ENCODE assay signal across 17 cellular contexts in genomic region chr1:185732941-185733340, GRCh38. TPM values are rescaled to one million over a fixed set of nuclear protein-coding genes. Genes with fewer than 3 reads are reported as not detected.
DNase-seq lines count a peak whose midpoint lies in the region; ATAC-seq, FAIRE-seq and TF ChIP-seq lines count a peak whose summit lies in the region.
"Had no signal": no experiment of that assay in that cellular context is flagged by ENCODE, and none has a peak within 500 bp of the region (broad histone marks: within the 10 kb centered on the region; RNA-seq: fewer than 3 reads in every experiment).

No MANE protein-coding gene starts in this region.

- TF ChIP-seq CTCF in endodermal cell (conservative IDR thresholded peaks at IDR 0.05) = no peak

- no peak for FAIRE-seq in HTR-8/SVneo (lab: Jason Lieb, UNC)
- FAIRE-seq: A204.1, GM18507, K562 had no signal

- intact Hi-C loops in Right ventricle myocardium inferior (cut with DNase I) = no loop called here
- intact Hi-C loops in left ventricle myocardium superior (cut with micrococcal nuclease) = no loop called here

- 84 to 100% methylated on average over 2 to 5 of the region's 5 CpGs for WGBS in endodermal cell (ENCODE audit: insufficient coverage in 1 of 2, insufficient read length in 1 of 2), 2 experiments
- no CpG with 5 or more reads among the region's 5 CpGs for WGBS in mesendoderm (ENCODE audit: extremely low coverage, insufficient coverage, low lambda C conversion rate)

- peaks cover 17% of the 10 kb centered on the region for H3K4me1 Mint-ChIP-seq in endodermal cell
- H3K4me1 Mint-ChIP-seq in T-helper 17 cell = peaks cover 15% of the 10 kb centered on the region

- no peak overlapping the region for H2BK5ac ChIP-seq in mesendoderm (ENCODE audit: low read length)

- peaks cover 14% of the 10 kb centered on the region for H3K27me3 ChIP-seq in endodermal cell (ENCODE audit: control insufficient read depth, insufficient read depth, low read length, poor library complexity, severe bottlenecking)
- no peaks in the 10 kb centered on the region for H3K27me3 ChIP-seq in mesendoderm (ENCODE audit: insufficient read depth, low read length, poor library complexity)
- H3K27me3 ChIP-seq: Peyer's patch had no signal

- peaks cover 31% of the 10 kb centered on the region for H3K27me3 Mint-ChIP-seq in endodermal cell (ENCODE audit: insufficient read depth)
- H3K27me3 Mint-ChIP-seq in T-helper 17 cell = peaks cover 37% of the 10 kb centered on the region

- H3K4me3 ChIP-seq in endodermal cell (ENCODE audit: low read length) (no peak overlapping the region), mesendoderm (ENCODE audit: low read length) (no peak overlapping the region)
- H3K4me3 ChIP-seq: K562 had no signal

- no peak overlapping the region for H2AK5ac ChIP-seq in mesendoderm (ENCODE audit: low read length)

- H3K36me3 ChIP-seq in endodermal cell (ENCODE audit: control insufficient read depth, insufficient read depth, low read length) (no peaks in the 10 kb centered on the region), mesendoderm (ENCODE audit: control insufficient read depth, insufficient read depth, low read length) (no peaks in the 10 kb centered on the region)
- H3K36me3 ChIP-seq: Peyer's patch had no signal

- ATAC-seq in Right ventricle myocardium inferior (no peak), left ventricle myocardium superior (no peak), T-helper 17 cell (no peak)

- H3K4me3 Mint-ChIP-seq in endodermal cell = peak overlapping the region; percentile 68
- H3K4me3 Mint-ChIP-seq in T-helper 17 cell = no peak overlapping the region

- H3K27ac ChIP-seq in endodermal cell (ENCODE audit: low read depth, low read length) (no peak overlapping the region), mesendoderm (ENCODE audit: low read depth, low read length) (no peak overlapping the region)

- no peak overlapping the region for H3K23ac ChIP-seq in mesendoderm (ENCODE audit: low read length)

- H3K4ac ChIP-seq in mesendoderm (ENCODE audit: low read depth, low read length) = no peak overlapping the region

- no peak overlapping the region for H2BK120ac ChIP-seq in mesendoderm (ENCODE audit: low read depth, low read length)

- no peaks in the 10 kb centered on the region for H3K9me3 Mint-ChIP-seq in endodermal cell

- DNase-seq in Right ventricle myocardium inferior (ENCODE audit: missing footprints) (peak; percentile 64), left ventricle myocardium superior (no peak), endodermal cell (no peak), mesendoderm (no peak), T-helper 17 cell (no peak), NCI-H1930 (lab: John Stamatoyannopoulos, UW) (no peak), HTR-8/SVneo (ENCODE audit: insufficient read length, low spot score) (no peak), inferior parietal cortex (ENCODE audit: extremely low spot score) (no peak)
- DNase-seq: AML-193, Caco-2, HCEC 1CT, NCI-H1694, NCI-H2171, Peyer's patch had no signal

- H3K56ac ChIP-seq in mesendoderm (ENCODE audit: low read length) = no peak overlapping the region

- H3K9me3 ChIP-seq in endodermal cell (ENCODE audit: control insufficient read depth, low read length) = peaks cover 12% of the 10 kb centered on the region
- H3K9me3 ChIP-seq in T-helper 17 cell (ENCODE audit: control insufficient read depth, low read length, poor library complexity, severe bottlenecking) = no peaks in the 10 kb centered on the region
- H3K9me3 ChIP-seq: Caco-2, Peyer's patch had no signal

- H3K36me3 Mint-ChIP-seq in endodermal cell (ENCODE audit: low read depth) (no peaks in the 10 kb centered on the region), T-helper 17 cell (ENCODE audit: low read depth) (peaks cover 5% of the 10 kb centered on the region)

- H3K79me1 ChIP-seq in mesendoderm (ENCODE audit: low read length) = no peaks in the 10 kb centered on the region

- H3K79me2 ChIP-seq in mesendoderm (ENCODE audit: control insufficient read depth, insufficient read depth, low read length) = no peaks in the 10 kb centered on the region

- H3K9ac ChIP-seq in endodermal cell (ENCODE audit: extremely low read depth, low read length, poor library complexity, severe bottlenecking) (no peak overlapping the region), mesendoderm (ENCODE audit: low read length) (no peak overlapping the region)

- H3K4me2 ChIP-seq in mesendoderm (ENCODE audit: low read length) = no peak overlapping the region

- H3K27ac Mint-ChIP-seq in endodermal cell (no peak overlapping the region), T-helper 17 cell (no peak overlapping the region)

- no peak overlapping the region for H4K5ac ChIP-seq in mesendoderm (ENCODE audit: low read length)

- H2BK15ac ChIP-seq in mesendoderm (replicated peaks; ENCODE audit: low read depth) = peak overlapping the region; percentile 65

- H3K4me1 ChIP-seq in endodermal cell (ENCODE audit: control insufficient read depth, insufficient read depth, low read length) = no peaks in the 10 kb centered on the region
- no peaks in the 10 kb centered on the region for H3K4me1 ChIP-seq in mesendoderm (ENCODE audit: control insufficient read depth, low read depth, low read length)
- H3K4me1 ChIP-seq: Caco-2 had no signal

- H4K8ac ChIP-seq in mesendoderm (ENCODE audit: low read depth, low read length) = no peak overlapping the region

- H3K18ac ChIP-seq in mesendoderm (ENCODE audit: low read length) = no peak overlapping the region

RNA-seq across cellular contexts. Expression of gene HMCN1, which starts 1.2 kb away (rescaled TPM):
- total RNA-seq in Right ventricle myocardium inferior = 7.6 TPM
- total RNA-seq in left ventricle myocardium superior = 3.8 TPM
- 1 to 10 TPM; 6.5 to 7.4 TPM for total RNA-seq in endodermal cell
- 10.6 TPM for polyA plus RNA-seq in endodermal cell (2013, experiment 1 of 2)
- polyA plus RNA-seq in endodermal cell (2013, experiment 2 of 2) = 7.2 TPM
- polyA plus RNA-seq in mesendoderm (2013, experiment 1 of 2) = 2.4 TPM
- polyA plus RNA-seq in mesendoderm (2013, experiment 2 of 2) = 2.1 TPM
- total RNA-seq in T-helper 17 cell = under 1 TPM; 0.05 to 0.57 TPM
